In genomic region chr17:39981207-39982068, GRCh38 we compare ENCODE assay signal across 8 cellular contexts. TPM values are rescaled to one million over a fixed set of nuclear protein-coding genes. Genes with fewer than 3 reads are reported as not detected.
DNase-seq lines count a peak whose midpoint lies in the region; ATAC-seq and TF ChIP-seq lines count a peak whose summit lies in the region.

No MANE protein-coding gene starts in this region.

- TF ChIP-seq POLR2A in GM18505 (IDR thresholded peaks at IDR 0.05; ENCODE audit: borderline replicate concordance, extremely low read depth, insufficient read depth, insufficient read length) = no peak

- peak overlapping the region; percentile 77 for H3K4me3 ChIP-seq in psoas muscle

- H3K27me3 ChIP-seq in foreskin keratinocyte (no peaks in the 10 kb centered on the region), psoas muscle (ENCODE audit: insufficient read depth in 3 of 3, low read length in 2 of 3) (peaks cover 0 to 3% (median 2%) of the 10 kb centered on the region in 3 donors)

- H3K4me1 ChIP-seq in foreskin keratinocyte = peaks cover 15% of the 10 kb centered on the region
- peaks cover 17% of the 10 kb centered on the region for H3K4me1 ChIP-seq in psoas muscle

- H3K36me3 Mint-ChIP-seq in T-helper 2 cell treated with Interferon-gamma antibody and Interleukin-4, amounts not matched to agents 5 μg/mL and 100 μg/mL, for 36 hours (ENCODE audit: low read depth) = peaks cover 26% of the 10 kb centered on the region

- H3K4me3 Mint-ChIP-seq in T-helper 2 cell treated with Interferon-gamma antibody and Interleukin-4, amounts not matched to agents 5 μg/mL and 100 μg/mL, for 36 hours = peak overlapping the region; percentile 96

- H3K27ac ChIP-seq in foreskin keratinocyte (peak overlapping the region; percentile 69), psoas muscle (peak overlapping the region; percentile 90)

- no peak for TF ChIP-seq CTCF in foreskin keratinocyte (conservative IDR thresholded peaks at IDR 0.05)
- TF ChIP-seq CTCF in psoas muscle (IDR thresholded peaks at IDR 0.05) = no peak

- H3K4me1 Mint-ChIP-seq in T-helper 2 cell treated with Interferon-gamma antibody and Interleukin-4, amounts not matched to agents 5 μg/mL and 100 μg/mL, for 36 hours (ENCODE audit: low read depth) = peaks cover 24% of the 10 kb centered on the region

- no peaks in the 10 kb centered on the region for H3K9me3 Mint-ChIP-seq in T-helper 2 cell treated with Interferon-gamma antibody and Interleukin-4, amounts not matched to agents 5 μg/mL and 100 μg/mL, for 36 hours

- peak overlapping the region; percentile 96 for H3K27ac Mint-ChIP-seq in T-helper 2 cell treated with Interferon-gamma antibody and Interleukin-4, amounts not matched to agents 5 μg/mL and 100 μg/mL, for 36 hours

- 1 to 5% (median 1%) methylated on average over 18 to 20 of the region's 20 CpGs for WGBS in psoas muscle, 3 donors

- no peak for ATAC-seq in foreskin keratinocyte
- ATAC-seq in psoas muscle = peak in 3 of 4 donors; percentile 3 to 27 (median 6)
- no peak for ATAC-seq in GM18505 (IDR thresholded peaks at IDR 0.05; ENCODE audit: unreplicated experiment)

- DNase-seq in NCI-H82 (lab: John Stamatoyannopoulos, UW) (peak; percentile 24), NCI-H82 treated with DMSO at 0.1 percent for 48 hours (lab: John Stamatoyannopoulos, UW; ENCODE audit: unreplicated experiment) (no peak), foreskin keratinocyte (no peak), psoas muscle (no peak), cortex of kidney (lab: John Stamatoyannopoulos, UW) (no peak), NCI-H69 (lab: John Stamatoyannopoulos, UW) (no peak)
- DNase-seq in T-helper 2 cell treated with Interferon-gamma antibody and Interleukin-4, amounts not matched to agents 5 μg/mL and 100 μg/mL, for 36 hours (ENCODE audit: low spot score) = no peak

- peaks cover 6% of the 10 kb centered on the region for H3K27me3 Mint-ChIP-seq in T-helper 2 cell treated with Interferon-gamma antibody and Interleukin-4, amounts not matched to agents 5 μg/mL and 100 μg/mL, for 36 hours (ENCODE audit: low read depth)

- H3K36me3 ChIP-seq in psoas muscle (ENCODE audit: insufficient read depth in 1 of 2, low read depth in 1 of 2) = peaks cover 0 to 34% of the 10 kb centered on the region in 2 donors

- intact Hi-C loops in psoas muscle (cut with DNase I) = no loop called here

- H3K9me3 ChIP-seq in psoas muscle = no peaks in the 10 kb centered on the region

RNA-seq across cellular contexts. Expression of gene PSMD3, which starts 0.8 kb away (rescaled TPM):
- total RNA-seq in foreskin keratinocyte (160 and 182 TPM in 2 replicates), psoas muscle (100 to 1,000 TPM; 137 to 253 (median 220) TPM)
- polyA plus RNA-seq in foreskin keratinocyte (172 and 186 TPM in 2 replicates), psoas muscle (100 to 1,000 TPM; 168 to 392 (median 234) TPM)

RNA-seq across cellular contexts. Expression of gene GSDMA, which starts 18.6 kb away (rescaled TPM):
- 3.6 and 4.3 TPM in 2 replicates for total RNA-seq in foreskin keratinocyte
- polyA plus RNA-seq in foreskin keratinocyte = 2.5 and 2.8 TPM in 2 replicates
- total RNA-seq in psoas muscle = under 1 TPM in 2 of 4 donors, not detected in 2; 0.24 to 0.32 TPM
- under 1 TPM in 2 of 3 donors, not detected in 1; 0.03 to 0.06 TPM for polyA plus RNA-seq in psoas muscle

RNA-seq across cellular contexts. Expression of gene CSF3, which starts 33.8 kb away (rescaled TPM):
- total RNA-seq in foreskin keratinocyte (4.3 and 5.1 TPM in 2 replicates), psoas muscle (10 to 100 TPM in 2 of 4 donors, under 1 TPM in 2; 0.30 to 39.8 (median 19.4) TPM)
- polyA plus RNA-seq in foreskin keratinocyte (5.5 and 6.2 TPM in 2 replicates), psoas muscle (10 to 100 TPM in 1 of 3 donors, 1 to 10 TPM in 2; 3.4 to 46.2 (median 3.9) TPM)

RNA-seq across cellular contexts. Expression of gene LRRC3C, which starts 53.9 kb away (rescaled TPM):
- total RNA-seq in foreskin keratinocyte (not detected in 2 replicates), psoas muscle (not detected)
- polyA plus RNA-seq in foreskin keratinocyte (not detected in 2 replicates), psoas muscle (under 1 TPM in 1 of 3 donors, not detected in 2; 0.04 TPM)

RNA-seq across cellular contexts. Expression of gene ORMDL3, which starts 54.0 kb away (rescaled TPM):
- total RNA-seq in foreskin keratinocyte (40.1 and 40.7 TPM in 2 replicates), psoas muscle (10 to 100 TPM; 16.9 to 25.1 (median 22.0) TPM)
- polyA plus RNA-seq in foreskin keratinocyte (31.2 and 31.3 TPM in 2 replicates), psoas muscle (10 to 100 TPM; 18.7 to 66.9 (median 23.6) TPM)

Comparison
In these comparisons a context has a peak if more than half of its experiments do, and no peak if none do; other contexts are left out.
1. ATAC-seq: peak in psoas muscle (3 of 4); none in foreskin keratinocyte (single experiment) and GM18505 (single experiment).